ENCODE assay signal across 13 cellular contexts in the genomic region with DNA sequence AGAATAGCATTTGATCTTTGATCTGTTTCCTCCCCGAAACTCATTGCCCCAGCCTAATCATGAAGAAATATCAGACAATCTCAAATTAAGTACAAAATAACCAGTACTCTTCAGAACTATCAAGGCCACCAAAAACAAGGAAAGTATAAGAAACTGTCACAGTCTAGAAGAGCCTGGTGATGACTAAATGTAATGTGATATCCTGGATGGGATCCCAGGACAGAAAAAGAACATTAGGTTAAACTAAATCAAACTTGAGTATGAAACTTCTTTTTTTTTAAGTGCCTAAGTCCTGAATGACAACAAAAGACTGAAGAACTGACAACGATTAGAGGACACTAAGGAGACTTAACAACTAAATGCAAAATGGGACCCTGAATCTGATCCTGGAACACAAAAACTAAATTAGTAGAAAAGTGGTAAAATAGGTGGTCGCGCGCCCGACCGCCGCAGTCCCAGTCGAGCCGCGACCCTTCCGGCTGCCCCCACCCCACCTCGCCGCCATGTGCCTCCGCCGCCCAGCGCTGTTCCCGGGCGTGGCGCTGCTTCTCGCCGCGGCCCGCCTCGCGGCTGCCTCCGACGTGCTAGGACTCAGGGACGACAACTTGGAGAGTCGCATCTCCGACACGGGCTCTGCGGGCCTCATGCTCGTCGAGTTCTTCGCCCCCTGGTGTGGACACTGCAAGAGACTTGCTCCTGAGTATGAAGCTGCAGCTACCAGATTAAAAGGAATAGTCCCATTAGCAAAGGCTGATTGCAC. TPM values are rescaled to one million over a fixed set of nuclear protein-coding genes. Genes with fewer than 3 reads are reported as not detected.
DNase-seq lines count a peak whose midpoint lies in the region; ATAC-seq and TF ChIP-seq lines count a peak whose summit lies in the region.
"Had no signal": no experiment of that assay in that cellular context is flagged by ENCODE, and none has a peak within 500 bp of the region (broad histone marks: within the 10 kb centered on the region; RNA-seq: fewer than 3 reads in every experiment).

No MANE protein-coding gene starts in this region.

- peaks cover 7% of the 10 kb centered on the region for H3K27me3 Mint-ChIP-seq in WTC11 (ENCODE audit: low read depth)
- H3K27me3 Mint-ChIP-seq: activated T-helper 17 cell treated with anti-CD3 and anti-CD28 coated beads, Interleukin-2, amount 50 U/mL, for 72 hours had no signal

- H3K36me3 Mint-ChIP-seq in WTC11: peaks cover 23% of the 10 kb centered on the region

- H3K4me1 ChIP-seq in BE2C: no peaks in the 10 kb centered on the region

- TF ChIP-seq CTCF in BE2C (IDR thresholded peaks at IDR 0.05; ENCODE audit: low read depth, low read length) (peak; percentile 10; the same call in 1 of the 2 replicates), WTC11 (IDR thresholded peaks at IDR 0.05) (no peak), foreskin fibroblast (IDR thresholded peaks at IDR 0.05; ENCODE audit: low read depth, low read length) (no peak), retinal pigment epithelial cell (conservative IDR thresholded peaks at IDR 0.05; ENCODE audit: low read depth, low read length) (no peak)

- H3K4me3 ChIP-seq in BE2C (ENCODE audit: low read depth, low read length) (no peak overlapping the region), foreskin fibroblast (ENCODE audit: low read depth in 1 of 2, low read length in 2 of 2) (peak overlapping the region; percentile 10 to 29), retinal pigment epithelial cell (ENCODE audit: low read length) (peak overlapping the region; percentile 25)

- CTCF ChIA-PET in WTC11 (lab: Charles Lee): interaction anchor here (1.3 kb wide), 1 partner anchor 65 kb away, joined by 4 read pairs; a partner anchor contains a TSS

- H3K9me3 ChIP-seq in BE2C: no peaks in the 10 kb centered on the region
- H3K9me3 ChIP-seq: upper lobe of left lung had no signal

- H3K4me3 Mint-ChIP-seq in WTC11: no peak overlapping the region
- H3K4me3 Mint-ChIP-seq: activated T-helper 17 cell treated with anti-CD3 and anti-CD28 coated beads, Interleukin-2, amount 50 U/mL, for 72 hours; mesothelial cell of epicardium had no signal

- peak; percentile 39 for ATAC-seq in WTC11
- no peak for ATAC-seq in HG02981 (IDR thresholded peaks at IDR 0.05; ENCODE audit: unreplicated experiment)
- ATAC-seq: activated T-helper 17 cell treated with anti-CD3 and anti-CD28 coated beads, Interleukin-2, amount 50 U/mL, for 72 hours had no signal

- peaks cover 13% of the 10 kb centered on the region for H3K27me3 ChIP-seq in BE2C
- H3K27me3 ChIP-seq: upper lobe of left lung had no signal

- H3K36me3 ChIP-seq in BE2C: no peaks in the 10 kb centered on the region
- H3K36me3 ChIP-seq: upper lobe of left lung had no signal

- peaks cover 19% of the 10 kb centered on the region for H3K4me1 Mint-ChIP-seq in WTC11

- H3K27ac Mint-ChIP-seq in WTC11: no peak overlapping the region
- H3K27ac Mint-ChIP-seq: activated T-helper 17 cell treated with anti-CD3 and anti-CD28 coated beads, Interleukin-2, amount 50 U/mL, for 72 hours; mesothelial cell of epicardium had no signal

- H3K9me3 Mint-ChIP-seq in WTC11: peaks cover 24% of the 10 kb centered on the region

- POLR2A ChIA-PET in WTC11 (lab: Charles Lee): no interaction called here

- peak; percentile 15 for DNase-seq in BE2C
- DNase-seq in WTC11 (ENCODE audit: low spot score): no peak
- DNase-seq in foreskin fibroblast: peak; percentile 60 to 75
- DNase-seq in retinal pigment epithelial cell (ENCODE audit: low read depth): no peak
- no peak for DNase-seq in SW 1271 (lab: John Stamatoyannopoulos, UW)
- DNase-seq in iPS-NIHi7 (ENCODE audit: extremely low spot score): no peak
- DNase-seq in T-helper 9 cell: no peak
- DNase-seq: DMS153, NCI-H345 had no signal

TF ChIP-seq in WTC11, 78 proteins besides CTCF, POLR2A, EP300 and RAD21:
- TF ChIP-seq FOXK1 (CRISPR knock-in tag; IDR thresholded peaks at IDR 0.05) (no peak), ZNF396 (CRISPR knock-in tag; IDR thresholded peaks at IDR 0.05; ENCODE audit: borderline replicate concordance) (no peak), ZBTB21 (CRISPR knock-in tag; IDR thresholded peaks at IDR 0.05; ENCODE audit: borderline replicate concordance) (no peak), CREM (CRISPR knock-in tag; IDR thresholded peaks at IDR 0.05) (no peak), KAT7 (CRISPR knock-in tag; IDR thresholded peaks at IDR 0.05; ENCODE audit: borderline replicate concordance) (no peak), PRRX2 (CRISPR knock-in tag; IDR thresholded peaks at IDR 0.05) (no peak)
- TF ChIP-seq, protein P1, sequence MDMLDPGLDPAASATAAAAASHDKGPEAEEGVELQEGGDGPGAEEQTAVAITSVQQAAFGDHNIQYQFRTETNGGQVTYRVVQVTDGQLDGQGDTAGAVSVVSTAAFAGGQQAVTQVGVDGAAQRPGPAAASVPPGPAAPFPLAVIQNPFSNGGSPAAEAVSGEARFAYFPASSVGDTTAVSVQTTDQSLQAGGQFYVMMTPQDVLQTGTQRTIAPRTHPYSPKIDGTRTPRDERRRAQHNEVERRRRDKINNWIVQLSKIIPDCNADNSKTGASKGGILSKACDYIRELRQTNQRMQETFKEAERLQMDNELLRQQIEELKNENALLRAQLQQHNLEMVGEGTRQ (CRISPR knock-in tag; IDR thresholded peaks at IDR 0.05): no peak
- TF ChIP-seq, protein P2, sequence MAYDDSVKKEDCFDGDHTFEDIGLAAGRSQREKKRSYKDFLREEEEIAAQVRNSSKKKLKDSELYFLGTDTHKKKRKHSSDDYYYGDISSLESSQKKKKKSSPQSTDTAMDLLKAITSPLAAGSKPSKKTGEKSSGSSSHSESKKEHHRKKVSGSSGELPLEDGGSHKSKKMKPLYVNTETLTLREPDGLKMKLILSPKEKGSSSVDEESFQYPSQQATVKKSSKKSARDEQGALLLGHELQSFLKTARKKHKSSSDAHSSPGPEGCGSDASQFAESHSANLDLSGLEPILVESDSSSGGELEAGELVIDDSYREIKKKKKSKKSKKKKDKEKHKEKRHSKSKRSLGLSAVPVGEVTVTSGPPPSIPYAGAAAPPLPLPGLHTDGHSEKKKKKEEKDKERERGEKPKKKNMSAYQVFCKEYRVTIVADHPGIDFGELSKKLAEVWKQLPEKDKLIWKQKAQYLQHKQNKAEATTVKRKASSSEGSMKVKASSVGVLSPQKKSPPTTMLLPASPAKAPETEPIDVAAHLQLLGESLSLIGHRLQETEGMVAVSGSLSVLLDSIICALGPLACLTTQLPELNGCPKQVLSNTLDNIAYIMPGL (CRISPR knock-in tag; IDR thresholded peaks at IDR 0.05): no peak

RNA-seq across cellular contexts. Expression of a gene that starts 5.5 kb away (rescaled TPM):
- 18.1 TPM for polyA plus RNA-seq in BE2C (2012; ENCODE audit: insufficient read depth, insufficient read length, low read depth)
- 22.6 to 28.3 TPM (median 27.8 TPM) in 3 replicates for total RNA-seq in WTC11 (2021)

RNA-seq across cellular contexts. Expression of a gene that starts 47.3 kb away (rescaled TPM):
- 0.57 TPM for polyA plus RNA-seq in BE2C (2012; ENCODE audit: insufficient read depth, insufficient read length, low read depth)
- 1.6 to 3.3 TPM (median 1.7 TPM) in 3 replicates for total RNA-seq in WTC11 (2021)

Comparison
In these comparisons a context has a peak if more than half of its experiments do, and no peak if none do; other contexts are left out.
1. DNase-seq: peak in BE2C (single experiment) and foreskin fibroblast (2 of 2); none in WTC11 (single experiment), retinal pigment epithelial cell (single experiment), SW 1271 (0 of 2), iPS-NIHi7 (single experiment) and T-helper 9 cell (single experiment).